Comparison of ENCODE assay signal across 10 cellular contexts in genomic region chr17:42814633-42815399, GRCh38. TPM values are rescaled to one million over a fixed set of nuclear protein-coding genes. Genes with fewer than 3 reads are reported as not detected.
A peak's percentile ranks its signal among the peaks of the same experiment; 100 is the strongest.
DNase-seq lines count a peak whose midpoint lies in the region; ATAC-seq and TF ChIP-seq lines count a peak whose summit lies in the region.
"Had no signal": no experiment of that assay in that cellular context is flagged by ENCODE, and none has a peak within 500 bp of the region (broad histone marks: within the 10 kb centered on the region; RNA-seq: fewer than 3 reads in every experiment).

No MANE protein-coding gene starts in this region.

- H3K4me3 ChIP-seq in SK-N-MC, result peak overlapping the region; percentile 32; the same call in 1 of the 2 replicates
- no peak overlapping the region for H3K4me3 ChIP-seq in foreskin fibroblast (ENCODE audit: low read depth in 1 of 2, low read length in 2 of 2)
- H3K4me3 ChIP-seq in upper lobe of left lung, result no peak overlapping the region

- H3K4me1 ChIP-seq in upper lobe of left lung, result peaks cover 0 to 13% (median 3%) of the 10 kb centered on the region in 4 donors

- H3K27ac ChIP-seq in SK-N-MC, result peak overlapping the region; percentile 33; the same call in 1 of the 2 replicates
- peak overlapping the region in 2 of 4 donors; percentile 3 to 64 for H3K27ac ChIP-seq in upper lobe of left lung
- H3K27ac ChIP-seq: KMS-11 had no signal

- TF ChIP-seq CTCF in foreskin fibroblast (IDR thresholded peaks at IDR 0.05; ENCODE audit: low read depth, low read length) (no peak), upper lobe of left lung (IDR thresholded peaks at IDR 0.05) (no peak)

- H3K27me3 ChIP-seq in upper lobe of left lung, result no peaks in the 10 kb centered on the region

- intact Hi-C loops in left ventricle myocardium superior (cut with micrococcal nuclease) (no loop called here), Right ventricle myocardium inferior (cut with DNase I) (no loop called here)

- peak overlapping the region; percentile 13 for H3K9ac ChIP-seq in SK-N-MC (ENCODE audit: insufficient read length)
- H3K9ac ChIP-seq: KMS-11 had no signal

- TF ChIP-seq EP300 in upper lobe of left lung (IDR thresholded peaks at IDR 0.05), result peak in 2 of 4 donors; percentile 51 to 55

- no peak for TF ChIP-seq POLR2A in upper lobe of left lung (IDR thresholded peaks at IDR 0.05)

- DNase-seq in left ventricle myocardium superior (no peak), Right ventricle myocardium inferior (ENCODE audit: missing footprints) (no peak), SK-N-MC (ENCODE audit: low read depth, low spot score) (peak; percentile 47), foreskin fibroblast (peak; percentile 42 to 43), upper lobe of left lung (peak in 1 of 2 donors; percentile 42), midbrain (lab: John Stamatoyannopoulos, UW) (no peak), GM19240 (ENCODE audit: insufficient read length, low spot score) (no peak), left lobe of liver (ENCODE audit: low spot score) (no peak)
- DNase-seq: C1 segment of cervical spinal cord had no signal

- H3K9me3 ChIP-seq in SK-N-MC (ENCODE audit: low read depth, low read length) (no peaks in the 10 kb centered on the region), upper lobe of left lung (no peaks in the 10 kb centered on the region)

- peaks cover 64% of the 10 kb centered on the region for H3K36me3 ChIP-seq in SK-N-MC (ENCODE audit: insufficient read depth, low read length)
- peaks cover 42 to 97% (median 85%) of the 10 kb centered on the region in 4 donors for H3K36me3 ChIP-seq in upper lobe of left lung

- WGBS in upper lobe of left lung, 2 donors, result 55 to 57% methylated on average over 8 of the region's 8 CpGs

- ATAC-seq in left ventricle myocardium superior, result peak; percentile 31
- ATAC-seq in Right ventricle myocardium inferior, result no peak
- ATAC-seq in upper lobe of left lung (ENCODE audit: low FRiP score in 2 of 2), result peak; percentile 70 to 75
- no peak for ATAC-seq in left lobe of liver

RNA-seq across cellular contexts. Expression of gene BECN1, which starts 9.3 kb away (rescaled TPM):
- total RNA-seq in left ventricle myocardium superior (76.8 TPM), Right ventricle myocardium inferior (74.3 TPM), upper lobe of left lung (100 to 1,000 TPM in 3 of 6 donors, 10 to 100 TPM in 3; 83.0 to 167 (median 101) TPM), left lobe of liver (37.6 TPM)

RNA-seq across cellular contexts. Expression of gene CNTD1, which starts 16.2 kb away (rescaled TPM):
- 0.10 TPM for total RNA-seq in left ventricle myocardium superior
- total RNA-seq in Right ventricle myocardium inferior, result 0.30 TPM
- total RNA-seq in upper lobe of left lung, result 1 to 10 TPM in 1 of 6 donors, under 1 TPM in 4, not detected in 1; 0.22 to 1.2 (median 0.39) TPM
- total RNA-seq in left lobe of liver, result not detected

RNA-seq across cellular contexts. Expression of gene COA3, which starts 16.3 kb away (rescaled TPM):
- total RNA-seq in left ventricle myocardium superior, result 70.4 TPM
- total RNA-seq in Right ventricle myocardium inferior, result 72.6 TPM
- 10 to 100 TPM; 23.3 to 95.3 (median 67.4) TPM for total RNA-seq in upper lobe of left lung
- 62.9 TPM for total RNA-seq in left lobe of liver

RNA-seq across cellular contexts. Expression of gene PSME3, which starts 18.4 kb away (rescaled TPM):
- 71.2 TPM for total RNA-seq in left ventricle myocardium superior
- total RNA-seq in Right ventricle myocardium inferior, result 69.0 TPM
- 100 to 1,000 TPM in 1 of 6 donors, 10 to 100 TPM in 5; 67.5 to 102 (median 75.8) TPM for total RNA-seq in upper lobe of left lung
- 40.7 TPM for total RNA-seq in left lobe of liver

RNA-seq across cellular contexts. Expression of gene AOC2, which starts 29.6 kb away (rescaled TPM):
- total RNA-seq in left ventricle myocardium superior, result 0.40 TPM
- total RNA-seq in Right ventricle myocardium inferior, result 0.43 TPM
- total RNA-seq in upper lobe of left lung, result 1 to 10 TPM; 1.5 to 5.2 (median 2.9) TPM
- 2.6 TPM for total RNA-seq in left lobe of liver

Comparison
In these comparisons a context has a peak if more than half of its experiments do, and no peak if none do; other contexts are left out.
1. ATAC-seq: peak in left ventricle myocardium superior (single experiment) and upper lobe of left lung (2 of 2); none in Right ventricle myocardium inferior (single experiment) and left lobe of liver (single experiment).
2. DNase-seq: peak in SK-N-MC (single experiment) and foreskin fibroblast (2 of 2); none in left ventricle myocardium superior (single experiment), Right ventricle myocardium inferior (single experiment), midbrain (single experiment), GM19240 (single experiment) and left lobe of liver (single experiment).